8 cellular contexts compared by ENCODE assay signal in the genomic region with DNA sequence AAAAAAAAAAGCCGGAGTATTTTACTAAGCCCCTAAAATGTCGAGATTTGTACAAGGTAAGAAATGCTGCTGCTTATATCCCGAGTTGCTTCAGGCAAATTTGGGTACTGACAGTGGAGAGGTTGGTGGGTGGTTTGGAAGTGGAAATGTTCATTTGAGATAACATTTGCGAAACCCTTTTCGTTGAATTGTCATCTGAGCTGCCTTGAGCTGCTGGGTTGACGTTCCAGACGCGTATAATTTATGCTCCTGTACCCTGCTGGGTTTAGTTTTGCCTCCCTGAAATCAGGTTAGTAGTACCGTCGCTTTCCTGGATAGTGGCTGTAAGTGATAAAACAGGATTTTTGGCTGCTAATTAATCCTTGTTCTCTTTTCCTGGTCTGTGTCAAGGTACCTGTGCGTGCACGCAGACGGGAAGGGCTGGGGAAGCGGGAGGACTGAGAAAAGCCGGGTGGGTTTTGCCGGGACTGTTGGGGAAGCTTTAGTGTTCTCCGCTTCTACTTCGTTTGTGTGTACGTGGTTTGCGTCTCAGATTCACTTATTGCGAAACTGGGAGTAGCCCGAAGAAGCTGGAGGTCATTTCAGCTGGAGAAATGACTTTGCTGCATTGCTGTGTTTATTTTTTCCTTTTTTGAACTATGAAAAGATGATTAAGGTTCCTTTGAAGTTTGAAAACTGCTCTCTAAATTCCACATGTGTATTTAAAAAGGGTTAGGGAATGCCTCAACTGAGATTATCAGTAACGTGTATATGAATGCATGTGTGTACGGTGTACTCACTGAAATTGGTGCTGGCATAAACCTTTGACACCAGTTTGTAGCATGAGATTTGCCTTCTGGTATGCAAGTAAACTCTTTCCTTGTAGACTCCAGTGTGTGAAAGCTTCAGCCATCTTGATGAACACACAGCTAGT. TPM values are rescaled to one million over a fixed set of nuclear protein-coding genes. Genes with fewer than 3 reads are reported as not detected.
A peak's percentile ranks its signal among the peaks of the same experiment; 100 is the strongest.
DNase-seq lines count a peak whose midpoint lies in the region; ATAC-seq, FAIRE-seq and TF ChIP-seq lines count a peak whose summit lies in the region.

No MANE protein-coding gene starts in this region.

- peak; percentile 42 to 54 for TF ChIP-seq POLR2A in Peyer's patch (IDR thresholded peaks at IDR 0.05)
- TF ChIP-seq POLR2A in HepG2 (IDR thresholded peaks at IDR 0.05; ENCODE audit: insufficient read depth in 1 of 2, low read depth in 2 of 2, low read length in 2 of 2): peak in 1 of 2 experiments; percentile 57

- peaks cover 35% of the 10 kb centered on the region for H4K20me1 ChIP-seq in HepG2 (ENCODE audit: insufficient read depth, low read length)

- in situ Hi-C loops in HepG2 (cut with HindIII; ENCODE audit: extremely low pct_ligation_motif_present, low pct_unique_long_range_greater_than_20kb): no loop called here

- intact Hi-C loops in HepG2 (cut with micrococcal nuclease; ENCODE audit: unreplicated experiment): loop anchor here (2.0 kb wide), 1 partner anchor 254 kb away; the partner anchor contains the start of genes MDH1 and WDPCP

- TF ChIP-seq CTCF in BJ (IDR thresholded peaks at IDR 0.05; ENCODE audit: insufficient read depth, low read depth, low read length): no peak
- TF ChIP-seq CTCF in HFF-Myc (IDR thresholded peaks at IDR 0.05; ENCODE audit: low read depth, low read length, missing control alignments): no peak
- no peak for TF ChIP-seq CTCF in Peyer's patch (IDR thresholded peaks at IDR 0.05)
- no peak for TF ChIP-seq CTCF in HepG2 (CRISPR knock-in tag; IDR thresholded peaks at IDR 0.05)

- no peaks in the 10 kb centered on the region for H3K36me3 ChIP-seq in BJ (ENCODE audit: control insufficient read depth, insufficient read depth, low read length)
- H3K36me3 ChIP-seq in Peyer's patch: no peaks in the 10 kb centered on the region
- H3K36me3 ChIP-seq in HepG2 (replicated peaks in 1 of 2; ENCODE audit: control insufficient read depth in 1 of 2, insufficient read depth in 2 of 2, low read length in 2 of 2): no peaks in the 10 kb centered on the region
- no peaks in the 10 kb centered on the region for H3K36me3 ChIP-seq in subcutaneous abdominal adipose tissue (ENCODE audit: control insufficient read depth in 5 of 5, insufficient read depth in 5 of 5, low read length in 5 of 5)

- H3K9ac ChIP-seq in HepG2 (ENCODE audit: insufficient read depth, low read depth, low read length) (peak overlapping the region; percentile 92), subcutaneous abdominal adipose tissue (ENCODE audit: low read length in 5 of 5) (peak overlapping the region; percentile 91 to 100 (median 98))

- H3K27ac ChIP-seq in Peyer's patch (peak overlapping the region; percentile 97 to 99 (median 98)), cingulate gyrus (ENCODE audit: low read depth, low read length) (peak overlapping the region; percentile 50), HepG2 (ENCODE audit: extremely low read length, insufficient read depth, low read length) (peak overlapping the region; percentile 94), subcutaneous abdominal adipose tissue (ENCODE audit: low read depth, low read length) (peak overlapping the region; percentile 94)

- FAIRE-seq in HepG2 (lab: Jason Lieb, UNC): no peak

- H3K4me1 ChIP-seq in Peyer's patch: peaks cover 0 to 28% (median 0%) of the 10 kb centered on the region in 4 donors
- peaks cover 44% of the 10 kb centered on the region for H3K4me1 ChIP-seq in HepG2 (ENCODE audit: insufficient read depth, low read length)
- peaks cover 0 to 55% (median 42%) of the 10 kb centered on the region in 5 donors for H3K4me1 ChIP-seq in subcutaneous abdominal adipose tissue (ENCODE audit: control insufficient read depth in 5 of 5, insufficient read depth in 5 of 5, low read length in 5 of 5)

- DNase-seq in BJ (ENCODE audit: low read depth) (no peak), HFF-Myc (ENCODE audit: extremely low read depth, low read depth) (no peak), Peyer's patch (peak in 2 of 3 donors; percentile 56 to 71), HepG2 (ENCODE audit: low spot score) (peak; percentile 73), islet precursor cell (no peak)
- DNase-seq in activated effector memory CD4-positive, alpha-beta T cell treated with Interleukin-2 at 50 U/mL for 16 hours: no peak

- H3K4me3 ChIP-seq in BJ (ENCODE audit: low read depth, low read length) (peak overlapping the region; percentile 61), HFF-Myc (replicated peaks; ENCODE audit: low read depth, low read length) (peak overlapping the region; percentile 75), Peyer's patch (peak overlapping the region; percentile 75 to 93 (median 87)), HepG2 (replicated peaks in 1 of 3; ENCODE audit: insufficient read depth in 1 of 3, low read depth in 2 of 3, low read length in 3 of 3) (peak overlapping the region; percentile 82 to 95 (median 85)), subcutaneous abdominal adipose tissue (ENCODE audit: low read depth in 1 of 5, low read length in 5 of 5) (peak overlapping the region; percentile 73 to 99 (median 96))

- no peaks in the 10 kb centered on the region for H3K27me3 ChIP-seq in BJ (ENCODE audit: control insufficient read depth, insufficient read depth, low read length)
- no peaks in the 10 kb centered on the region for H3K27me3 ChIP-seq in Peyer's patch
- H3K27me3 ChIP-seq in HepG2 (ENCODE audit: control insufficient read depth in 1 of 2, insufficient read depth in 2 of 2, low read length in 2 of 2): no peaks in the 10 kb centered on the region; a peak in 1 of 5 replicates
- no peaks in the 10 kb centered on the region for H3K27me3 ChIP-seq in subcutaneous abdominal adipose tissue (ENCODE audit: control insufficient read depth in 5 of 5, insufficient read depth in 4 of 5, low read length in 5 of 5)

- BruUV-seq in HepG2 (replicated peaks; lab: Mats Ljungman, UMichigan): TSS peak; percentile 70

- under 1% methylated on average over 24 of the region's 24 CpGs for WGBS in HepG2 (ENCODE audit: low lambda C conversion rate)

- no peaks in the 10 kb centered on the region for H3K9me3 ChIP-seq in Peyer's patch
- no peaks in the 10 kb centered on the region for H3K9me3 ChIP-seq in HepG2 (ENCODE audit: low read length)
- H3K9me3 ChIP-seq in subcutaneous abdominal adipose tissue (ENCODE audit: control insufficient read depth in 5 of 5, low read length in 5 of 5): no peaks in the 10 kb centered on the region

- POLR2A ChIA-PET in BJ (lab: Charles Lee): interaction anchor here (0.6 to 1.9 kb wide), 5 partner anchors 15 to 1024 kb away, joined by 3 to 14 read pairs (median 5); no protein-coding TSS in a partner anchor
- POLR2A ChIA-PET in HepG2 (lab: Yijun Ruan, JAX): interaction anchor here (0.7 to 5.2 kb wide), 22 partner anchors 8 to 254 kb away, joined by 3 to 73 read pairs (median 4); partner anchors contain the start of genes MDH1 and WDPCP

- TF ChIP-seq RAD21 in HepG2 (CRISPR knock-in tag; IDR thresholded peaks at IDR 0.05): no peak

- peak overlapping the region; percentile 95 for H3K4me2 ChIP-seq in HepG2 (ENCODE audit: low read depth, low read length)

- peaks cover 58% of the 10 kb centered on the region for H3K79me2 ChIP-seq in HepG2 (ENCODE audit: insufficient read depth, low read length)

- ATAC-seq in HepG2: peak; percentile 1; the same call in 1 of the 3 replicates

- CTCF ChIA-PET in BJ (lab: Yijun Ruan, JAX): interaction anchor here (0.5 to 3.4 kb wide), 10 partner anchors 10 to 1085 kb away, joined by 3 to 24 read pairs (median 4); no protein-coding TSS in a partner anchor
- CTCF ChIA-PET in HepG2 (lab: Yijun Ruan, JAX; ENCODE audit: low intra/inter-chr PET ratio, low total read pairs): interaction anchor here (1.0 kb wide), 1 partner anchor 151 kb away, joined by 3 read pairs; no protein-coding TSS in a partner anchor

- H2AFZ ChIP-seq in HepG2 (ENCODE audit: low read length): no peak overlapping the region

- TF ChIP-seq EP300 in HepG2 (IDR thresholded peaks at IDR 0.05; ENCODE audit: low read depth in 2 of 2, low read length in 2 of 2): peak in 1 of 2 experiments; percentile 54; a peak in 2 of 4 replicates
- no peak for TF ChIP-seq EP300 in HepG2 (CRISPR knock-in tag; IDR thresholded peaks at IDR 0.05; ENCODE audit: borderline replicate concordance)

TF ChIP-seq in HepG2, 621 proteins besides CTCF, POLR2A, EP300 and RAD21 (continues in another document):
- TF ChIP-seq FOXJ3 (CRISPR knock-in tag; IDR thresholded peaks at IDR 0.05; ENCODE audit: borderline replicate concordance): peak; percentile 63; the same call in 1 of the 2 replicates

RNA-seq across cellular contexts. Expression of gene UGP2, which starts 0.7 kb away (rescaled TPM):
- polyA plus RNA-seq in BJ (2011; rRNA removed) (53.6 and 139 TPM in 2 replicates), HepG2 (2011; rRNA removed) (80.1 and 96.0 TPM in 2 replicates)
- 21.4 and 26.6 TPM in 2 replicates for polyA minus RNA-seq in BJ (2011; rRNA and poly(A)+ RNA removed)
- total RNA-seq in Peyer's patch (100 to 1,000 TPM in 2 of 4 donors, 10 to 100 TPM in 2; 85.4 to 125 (median 106) TPM), HepG2 (2016; rRNA removed; fragmentation: Illumina TruSeq; extraction: Trizol) (134 and 210 TPM in 2 replicates)
- 83.7 and 93.6 TPM in 2 replicates for total RNA-seq in HepG2 (2016; cell fraction: cytosol; rRNA removed; fragmentation: Illumina TruSeq; extraction: Trizol; ENCODE audit: low read depth)
- total RNA-seq in HepG2 (2016; cell fraction: insoluble cytoplasmic fraction; rRNA removed; fragmentation: Illumina TruSeq; extraction: Trizol): 123 and 218 TPM in 2 replicates
- 85.1 and 86.4 TPM in 2 replicates for total RNA-seq in HepG2 (2016; cell fraction: membrane; rRNA removed; fragmentation: Illumina TruSeq; extraction: Trizol)
- 79.9 and 81.8 TPM in 2 replicates for total RNA-seq in HepG2 (2016; cell fraction: nucleus; rRNA removed; fragmentation: Illumina TruSeq; extraction: Trizol)
- 34.2 and 64.5 TPM in 2 replicates for polyA plus RNA-seq in HepG2 (2011; cell fraction: cytosol; rRNA removed)
- polyA plus RNA-seq in HepG2 (2011; cell fraction: nucleus; rRNA removed): 28.2 and 36.8 TPM in 2 replicates
- 164 and 194 TPM in 2 replicates for polyA plus RNA-seq in HepG2 (2012)
- polyA plus RNA-seq in HepG2 (2016; cell fraction: cytosol; fragmentation: Illumina TruSeq; extraction: Trizol; ENCODE audit: low read depth): 27.9 and 31.2 TPM in 2 replicates
- polyA plus RNA-seq in HepG2 (2016; cell fraction: insoluble cytoplasmic fraction; fragmentation: Illumina TruSeq; extraction: Trizol; ENCODE audit: low read depth): 183 and 197 TPM in 2 replicates
- 56.9 and 57.3 TPM in 2 replicates for polyA plus RNA-seq in HepG2 (2016; cell fraction: membrane; fragmentation: Illumina TruSeq; extraction: Trizol; ENCODE audit: low read depth)
- 78.5 and 87.8 TPM in 2 replicates for polyA plus RNA-seq in HepG2 (2016; cell fraction: nucleus; fragmentation: Illumina TruSeq; extraction: Trizol; ENCODE audit: insufficient read depth, low read depth)
- 11.5 and 14.4 TPM in 2 replicates for polyA minus RNA-seq in HepG2 (2011; rRNA and poly(A)+ RNA removed; ENCODE audit: low replicate concordance)
- 103 and 130 TPM in 2 replicates for polyA minus RNA-seq in HepG2 (2011; cell fraction: cytosol; rRNA and poly(A)+ RNA removed)
- polyA minus RNA-seq in HepG2 (2011; cell fraction: nucleus; rRNA and poly(A)+ RNA removed): 119 and 170 TPM in 2 replicates

Comparison
In these comparisons a context has a peak if more than half of its experiments do, and no peak if none do; other contexts are left out.
1. DNase-seq: peak in Peyer's patch (2 of 3) and HepG2 (single experiment); none in BJ (single experiment), HFF-Myc (single experiment), islet precursor cell (single experiment) and activated effector memory CD4-positive, alpha-beta T cell treated with Interleukin-2 at 50 U/mL for 16 hours (single experiment).
2. Peak in every context shown above with its lines, with median percentiles within 50 percentile points of each other: H3K4me3 ChIP-seq and H3K27ac ChIP-seq.